Comparison of ENCODE assay signal across 20 cellular contexts in the genomic region with DNA sequence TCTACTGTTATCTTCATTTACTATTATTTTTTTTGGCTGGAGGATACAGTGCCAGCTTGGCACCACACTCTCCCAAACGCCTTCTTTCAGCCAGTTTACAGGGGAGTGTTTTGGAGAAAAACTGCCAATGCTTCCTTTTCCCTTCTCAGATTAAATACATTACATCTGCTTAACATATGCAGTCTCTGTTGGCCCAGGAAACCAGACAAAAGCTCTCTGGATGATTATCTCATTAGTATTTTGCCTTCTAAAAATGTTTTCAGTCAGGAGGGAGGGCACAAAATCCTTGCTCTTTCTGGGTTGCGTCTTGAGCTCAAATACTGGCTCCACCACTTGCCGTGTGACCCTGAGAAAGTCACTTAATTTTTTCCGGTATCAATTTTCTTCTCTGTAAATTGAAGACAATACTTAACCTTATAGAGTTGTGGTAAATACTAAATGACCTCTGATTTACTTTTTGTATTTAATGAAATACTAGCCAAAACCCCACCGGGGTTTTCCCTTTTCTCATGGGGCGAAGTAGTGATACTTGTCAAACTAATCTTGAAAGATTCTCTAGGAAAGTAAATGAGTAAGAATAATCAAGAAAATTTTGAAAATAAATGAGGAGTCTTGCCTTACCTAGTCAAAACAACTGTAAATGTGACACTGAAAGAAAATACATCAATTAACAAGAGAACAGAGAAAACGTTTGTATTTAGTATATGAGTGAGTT.
A peak's percentile ranks its signal among the peaks of the same experiment; 100 is the strongest.
DNase-seq lines count a peak whose midpoint lies in the region; ATAC-seq and TF ChIP-seq lines count a peak whose summit lies in the region.
"Had no signal": no experiment of that assay in that cellular context is flagged by ENCODE, and none has a peak within 500 bp of the region (broad histone marks: within the 10 kb centered on the region; RNA-seq: fewer than 3 reads in every experiment).

No MANE protein-coding gene starts in this region.

- no peaks in the 10 kb centered on the region for H3K9me3 Mint-ChIP-seq in activated T-cell treated with anti-CD3 and anti-CD28 coated beads, Interleukin-2, amount 50 U/mL, for 72 hours
- H3K9me3 Mint-ChIP-seq: activated naive CD8-positive, alpha-beta T cell treated with anti-CD3 and anti-CD28 coated beads, Interleukin-2, amount 10 ng/mL, durations not matched to agents 7 days and 5 days; activated T-helper 1 cell treated with anti-CD3 and anti-CD28 coated beads, Interleukin-12 subunit alpha, Interleukin-12 subunit beta, Interleukin-2, Interleukin-4 antibody, amounts not matched to agents 30 ng/mL and 10 ng/mL and 1 ng/mL, durations not matched to agents 14 hours and 24 hours and 36 hours; dendritic cell treated with granulocyte-macrophage colony-stimulating factor and Interleukin-4, amounts not matched to agents 40 ng/mL and 50 ng/mL, for 4 days had no signal

- H3K9me2 ChIP-seq in SK-N-SH: no peaks in the 10 kb centered on the region; the same call in 1 of the 2 replicates

- peak; percentile 20 for DNase-seq in AG10803 (ENCODE audit: low read depth)
- peak; percentile 36 for DNase-seq in SK-N-SH
- DNase-seq in left colon: no peak
- DNase-seq in NCI-H146 (lab: John Stamatoyannopoulos, UW): no peak
- DNase-seq in dorsolateral prefrontal cortex: no peak
- no peak for DNase-seq in activated T-cell treated with anti-CD3 and anti-CD28 coated beads, Interleukin-2, amount 50 U/mL, for 72 hours
- DNase-seq: activated CD8-positive, alpha-beta memory T cell treated with anti-CD3 and anti-CD28 coated beads for 24 hours; activated naive CD8-positive, alpha-beta T cell treated with anti-CD3 and anti-CD28 coated beads, Interleukin-2, amount 10 ng/mL, durations not matched to agents 7 days and 5 days; NCI-H1930; NK-92 treated with Interleukin-12 subunit alpha and Interleukin-12 subunit beta, amount 100 ng/mL, for 24 hours; psoas muscle; stimulated activated naive CD4-positive, alpha-beta T cell treated with Interleukin-2 at 50 U/mL for 16 hours; T-helper 9 cell had no signal

- H3F3A ChIP-seq in SK-N-SH (replicated peaks; ENCODE audit: insufficient read depth): no peaks in the 10 kb centered on the region

- intact Hi-C loops in left colon (cut with DNase I, micrococcal nuclease) (no loop called here), dorsolateral prefrontal cortex (cut with DNase I) (no loop called here)

- CTCF ChIA-PET in SK-N-SH (lab: Yijun Ruan, JAX): interaction anchor here (1.0 to 1.1 kb wide), 2 partner anchors 12 to 28 kb away, joined by 3 read pairs; no protein-coding TSS in a partner anchor

- H3K27ac ChIP-seq in SK-N-SH (ENCODE audit: low read depth in 2 of 2, low read length in 1 of 2) (peak overlapping the region in 1 of 2 experiments; percentile 87; a peak in 2 of 4 replicates), dorsolateral prefrontal cortex (no peak overlapping the region)
- H3K27ac ChIP-seq: C4-2B, KMS-11, psoas muscle, tibial nerve had no signal

- peaks cover 6% of the 10 kb centered on the region for H3K4me1 Mint-ChIP-seq in activated T-cell treated with anti-CD3 and anti-CD28 coated beads, Interleukin-2, amount 50 U/mL, for 72 hours (ENCODE audit: low read depth)
- H3K4me1 Mint-ChIP-seq: activated naive CD8-positive, alpha-beta T cell treated with anti-CD3 and anti-CD28 coated beads, Interleukin-2, amount 10 ng/mL, durations not matched to agents 7 days and 5 days had no signal

- H3K9ac ChIP-seq in SK-N-SH: no peak overlapping the region
- H3K9ac ChIP-seq: KMS-11 had no signal

- H3K27me3 ChIP-seq in SK-N-SH (ENCODE audit: insufficient read depth): no peaks in the 10 kb centered on the region
- H3K27me3 ChIP-seq in dorsolateral prefrontal cortex: no peaks in the 10 kb centered on the region
- H3K27me3 ChIP-seq: tibial nerve had no signal

- peaks cover 0 to 7% of the 10 kb centered on the region in 2 experiments; a peak in 2 of 4 replicates for H3K4me1 ChIP-seq in SK-N-SH (ENCODE audit: control insufficient read depth in 1 of 2, insufficient read depth in 2 of 2, low read depth in 1 of 2, low read length in 1 of 2)
- H3K4me1 ChIP-seq: psoas muscle, tibial nerve had no signal

- no peak overlapping the region for H2AFZ ChIP-seq in SK-N-SH (ENCODE audit: low read depth)

- no peak for TF ChIP-seq RAD21 in SK-N-SH (IDR thresholded peaks at IDR 0.05; ENCODE audit: low read length)

- H3K9me3 ChIP-seq in SK-N-SH: no peaks in the 10 kb centered on the region
- H3K9me3 ChIP-seq: psoas muscle, tibial nerve had no signal

- ATAC-seq in GM19023 (IDR thresholded peaks at IDR 0.05; ENCODE audit: unreplicated experiment): peak; percentile 70
- peak; percentile 63 for ATAC-seq in HG02798 (IDR thresholded peaks at IDR 0.05; ENCODE audit: poor library complexity, unreplicated experiment)
- no peak for ATAC-seq in left colon
- ATAC-seq in activated T-cell treated with anti-CD3 and anti-CD28 coated beads, Interleukin-2, amount 50 U/mL, for 72 hours (replicated peaks in 1 of 2): no peak
- ATAC-seq: psoas muscle had no signal

- TF ChIP-seq CTCF in AG10803 (conservative IDR thresholded peaks at IDR 0.05; ENCODE audit: low read length) (no peak), SK-N-SH (IDR thresholded peaks at IDR 0.05) (no peak), dorsolateral prefrontal cortex (IDR thresholded peaks at IDR 0.05 in 54 of 56, conservative IDR thresholded peaks at IDR 0.05 in 2 of 56; ENCODE audit: low read depth in 1 of 56, partially characterized antibody in 56 of 56) (no peak)

- H3K4me3 ChIP-seq in AG10803 (ENCODE audit: low read length) (no peak overlapping the region), SK-N-SH (ENCODE audit: low read depth in 2 of 2, low read length in 1 of 2) (no peak overlapping the region), dorsolateral prefrontal cortex (no peak overlapping the region)
- H3K4me3 ChIP-seq: psoas muscle, tibial nerve had no signal

- H3K79me2 ChIP-seq in SK-N-SH (ENCODE audit: insufficient read depth): no peaks in the 10 kb centered on the region

- peak in 1 of 2 experiments; percentile 30; a peak in 1 of 4 replicates for TF ChIP-seq EP300 in SK-N-SH (IDR thresholded peaks at IDR 0.05; ENCODE audit: borderline replicate concordance in 1 of 2, low read depth in 1 of 2, low read length in 1 of 2)

- H4K20me1 ChIP-seq in SK-N-SH (ENCODE audit: insufficient read depth): no peaks in the 10 kb centered on the region

- 65% methylated on average over 7 of the region's 7 CpGs for WGBS in SK-N-SH (ENCODE audit: low lambda C conversion rate)

- H3K36me3 ChIP-seq in SK-N-SH (replicated peaks in 1 of 2; ENCODE audit: control insufficient read depth in 1 of 2, insufficient read depth in 2 of 2, low read length in 1 of 2): no peaks in the 10 kb centered on the region
- H3K36me3 ChIP-seq: tibial nerve had no signal

- H3K27ac Mint-ChIP-seq in activated T-cell treated with anti-CD3 and anti-CD28 coated beads, Interleukin-2, amount 50 U/mL, for 72 hours: no peak overlapping the region
- H3K27ac Mint-ChIP-seq: activated naive CD8-positive, alpha-beta T cell treated with anti-CD3 and anti-CD28 coated beads, Interleukin-2, amount 10 ng/mL, durations not matched to agents 7 days and 5 days; activated T-helper 1 cell treated with anti-CD3 and anti-CD28 coated beads, Interleukin-12 subunit alpha, Interleukin-12 subunit beta, Interleukin-2, Interleukin-4 antibody, amounts not matched to agents 30 ng/mL and 10 ng/mL and 1 ng/mL, durations not matched to agents 14 hours and 24 hours and 36 hours; dendritic cell treated with granulocyte-macrophage colony-stimulating factor and Interleukin-4, amounts not matched to agents 40 ng/mL and 50 ng/mL, for 4 days had no signal

- no peak overlapping the region for H3K4me3 Mint-ChIP-seq in activated T-cell treated with anti-CD3 and anti-CD28 coated beads, Interleukin-2, amount 50 U/mL, for 72 hours
- H3K4me3 Mint-ChIP-seq: activated naive CD8-positive, alpha-beta T cell treated with anti-CD3 and anti-CD28 coated beads, Interleukin-2, amount 10 ng/mL, durations not matched to agents 7 days and 5 days; activated T-helper 1 cell treated with anti-CD3 and anti-CD28 coated beads, Interleukin-12 subunit alpha, Interleukin-12 subunit beta, Interleukin-2, Interleukin-4 antibody, amounts not matched to agents 30 ng/mL and 10 ng/mL and 1 ng/mL, durations not matched to agents 14 hours and 24 hours and 36 hours; dendritic cell treated with granulocyte-macrophage colony-stimulating factor and Interleukin-4, amounts not matched to agents 40 ng/mL and 50 ng/mL, for 4 days had no signal

- POLR2A ChIA-PET in SK-N-SH (lab: Yijun Ruan, JAX): no interaction called here

- no peak overlapping the region for H3K4me2 ChIP-seq in SK-N-SH
- H3K4me2 ChIP-seq: KMS-11 had no signal

- H3K36me3 Mint-ChIP-seq in activated T-cell treated with anti-CD3 and anti-CD28 coated beads, Interleukin-2, amount 50 U/mL, for 72 hours (ENCODE audit: insufficient read depth in 2 of 2): no peaks in the 10 kb centered on the region

- no peaks in the 10 kb centered on the region for H3K27me3 Mint-ChIP-seq in activated T-cell treated with anti-CD3 and anti-CD28 coated beads, Interleukin-2, amount 50 U/mL, for 72 hours (ENCODE audit: low read depth)
- H3K27me3 Mint-ChIP-seq: activated naive CD8-positive, alpha-beta T cell treated with anti-CD3 and anti-CD28 coated beads, Interleukin-2, amount 10 ng/mL, durations not matched to agents 7 days and 5 days; dendritic cell treated with granulocyte-macrophage colony-stimulating factor and Interleukin-4, amounts not matched to agents 40 ng/mL and 50 ng/mL, for 4 days had no signal

TF ChIP-seq in SK-N-SH, 30 proteins besides CTCF, POLR2A, EP300 and RAD21 (continues in another document):
- TF ChIP-seq SMC3 (IDR thresholded peaks at IDR 0.05; ENCODE audit: low read depth, low read length) (no peak), TAF1 (IDR thresholded peaks at IDR 0.05; ENCODE audit: borderline replicate concordance, low read depth, low read length) (no peak), ZBTB33 (IDR thresholded peaks at IDR 0.05; ENCODE audit: borderline replicate concordance, low read depth) (no peak)

Comparison
In these comparisons a context has a peak if more than half of its experiments do, and no peak if none do; other contexts are left out.
1. DNase-seq: peak in AG10803 (single experiment) and SK-N-SH (single experiment); none in left colon (0 of 2), NCI-H146 (single experiment), dorsolateral prefrontal cortex (0 of 10) and activated T-cell treated with anti-CD3 and anti-CD28 coated beads, Interleukin-2, amount 50 U/mL, for 72 hours (0 of 2).
2. ATAC-seq: peak in GM19023 (single experiment) and HG02798 (single experiment); none in left colon (single experiment) and activated T-cell treated with anti-CD3 and anti-CD28 coated beads, Interleukin-2, amount 50 U/mL, for 72 hours (0 of 2).